In genomic region chr1:59233444-59233843, GRCh38 we compare ENCODE assay signal across 28 cellular contexts.
"Had no signal": no experiment of that assay in that cellular context is flagged by ENCODE, and none has a peak within 500 bp of the region (broad histone marks: within the 10 kb centered on the region; RNA-seq: fewer than 3 reads in every experiment).

No MANE protein-coding gene starts in this region.

- H3K27ac ChIP-seq: stomach, suprapubic skin, testis, thoracic aorta, thyroid gland, tibial artery, tibial nerve, transverse colon, upper lobe of left lung, upper lobe of right lung, uterus, vagina had no signal

- H3K4me3 Mint-ChIP-seq: stimulated activated effector memory CD8-positive, alpha-beta T cell treated with anti-CD3 and anti-CD28 coated beads, Interleukin-12 subunit alpha, Interleukin-12 subunit beta, amount 100 ng/mL, for 72 hours; stimulated activated memory B cell treated with anti-CD40 and anti-IgM and Interleukin-4, amounts not matched to agents 10 μg/mL and 1 μg/mL and 100 μg/mL, for 72 hours; stimulated activated naive B cell treated with anti-CD40 and anti-IgM and Interleukin-4, amounts not matched to agents 10 μg/mL and 1 μg/mL and 100 μg/mL, for 72 hours; type B pancreatic cell had no signal

- H3K36me3 ChIP-seq: stomach, suprapubic skin, thoracic aorta, thyroid gland, tibial artery, tibial nerve, transverse colon, upper lobe of left lung, upper lobe of right lung, uterus, vagina had no signal

- DNase-seq: stimulated activated CD4-positive, alpha-beta T cell treated with anti-CD3 and anti-CD28 coated beads, Interleukin-2, amount 100 ng/mL, for 24 hours; stimulated activated CD4-positive, alpha-beta T cell treated with anti-CD3 and anti-CD28 coated beads, Interleukin-2, amount 100 ng/mL, for 48 hours; stimulated activated CD4-positive, alpha-beta T cell treated with anti-CD3 and anti-CD28 coated beads, Interleukin-4, amount 100 ng/mL, for 1 hour; stimulated activated CD4-positive, alpha-beta T cell treated with anti-CD3 and anti-CD28 coated beads, Interleukin-4, amount 100 ng/mL, for 24 hours; stimulated activated CD4-positive, alpha-beta T cell treated with anti-CD3 and anti-CD28 coated beads, Interleukin-4, amount 100 ng/mL, for 4 hours; stimulated activated CD8-positive, alpha-beta memory T cell treated with anti-CD3 and anti-CD28 coated beads, Interleukin-4, amount 100 ng/mL, for 48 hours; stimulated activated naive B cell treated with anti-CD40 and anti-IgM and Interleukin-4, amounts not matched to agents 10 μg/mL and 1 μg/mL and 100 μg/mL, for 72 hours; stimulated activated naive CD4-positive, alpha-beta T cell; stimulated activated naive CD4-positive, alpha-beta T cell treated with Interleukin-2 at 50 U/mL for 16 hours; stimulated activated naive CD8-positive, alpha-beta T cell treated with anti-CD3 and anti-CD28 coated beads, Interleukin-15, Interleukin-2, amounts not matched to agents 100 U/mL and 50 U/mL, for 24 hours; stomach; substantia nigra; testis; thyroid gland; tibial artery; transverse colon; trophoblast cell; upper lobe of left lung; upper lobe of right lung; uterus had no signal

- H3K4me1 Mint-ChIP-seq: stimulated activated effector memory CD8-positive, alpha-beta T cell treated with anti-CD3 and anti-CD28 coated beads, Interleukin-12 subunit alpha, Interleukin-12 subunit beta, amount 100 ng/mL, for 72 hours had no signal

- H3K27me3 ChIP-seq: stomach, suprapubic skin, testis, thyroid gland, tibial artery, tibial nerve, transverse colon, upper lobe of left lung, upper lobe of right lung, uterus, vagina had no signal

- H3K9me3 Mint-ChIP-seq: stimulated activated effector memory CD8-positive, alpha-beta T cell treated with anti-CD3 and anti-CD28 coated beads, Interleukin-12 subunit alpha, Interleukin-12 subunit beta, amount 100 ng/mL, for 72 hours; stimulated activated memory B cell treated with anti-CD40 and anti-IgM and Interleukin-4, amounts not matched to agents 10 μg/mL and 1 μg/mL and 100 μg/mL, for 72 hours; type B pancreatic cell had no signal

- H3K27ac Mint-ChIP-seq: stimulated activated effector memory CD8-positive, alpha-beta T cell treated with anti-CD3 and anti-CD28 coated beads, Interleukin-12 subunit alpha, Interleukin-12 subunit beta, amount 100 ng/mL, for 72 hours; stimulated activated memory B cell treated with anti-CD40 and anti-IgM and Interleukin-4, amounts not matched to agents 10 μg/mL and 1 μg/mL and 100 μg/mL, for 72 hours; stimulated activated naive B cell treated with anti-CD40 and anti-IgM and Interleukin-4, amounts not matched to agents 10 μg/mL and 1 μg/mL and 100 μg/mL, for 72 hours; type B pancreatic cell had no signal

- ATAC-seq: stimulated activated effector memory CD8-positive, alpha-beta T cell treated with anti-CD3 and anti-CD28 coated beads, Interleukin-12 subunit alpha, Interleukin-12 subunit beta, amount 100 ng/mL, for 72 hours; stimulated activated memory B cell treated with anti-CD40 and anti-IgM and Interleukin-4, amounts not matched to agents 10 μg/mL and 1 μg/mL and 100 μg/mL, for 72 hours; stimulated activated naive B cell treated with anti-CD40 and anti-IgM and Interleukin-4, amounts not matched to agents 10 μg/mL and 1 μg/mL and 100 μg/mL, for 72 hours; stimulated activated naive CD8-positive, alpha-beta T cell treated with anti-CD3 and anti-CD28 coated beads, Interleukin-15, Interleukin-2, amounts not matched to agents 100 U/mL and 50 U/mL, for 24 hours; upper lobe of right lung had no signal

- H3K4me3 ChIP-seq: stomach, suprapubic skin, testis, thoracic aorta, thyroid gland, tibial artery, tibial nerve, transverse colon, upper lobe of left lung, upper lobe of right lung, uterus, vagina had no signal

- H3K27me3 Mint-ChIP-seq: stimulated activated memory B cell treated with anti-CD40 and anti-IgM and Interleukin-4, amounts not matched to agents 10 μg/mL and 1 μg/mL and 100 μg/mL, for 72 hours; stimulated activated naive B cell treated with anti-CD40 and anti-IgM and Interleukin-4, amounts not matched to agents 10 μg/mL and 1 μg/mL and 100 μg/mL, for 72 hours; type B pancreatic cell had no signal

- H3K36me3 Mint-ChIP-seq: stimulated activated effector memory CD8-positive, alpha-beta T cell treated with anti-CD3 and anti-CD28 coated beads, Interleukin-12 subunit alpha, Interleukin-12 subunit beta, amount 100 ng/mL, for 72 hours; stimulated activated memory B cell treated with anti-CD40 and anti-IgM and Interleukin-4, amounts not matched to agents 10 μg/mL and 1 μg/mL and 100 μg/mL, for 72 hours; type B pancreatic cell had no signal

- H3K9me3 ChIP-seq: stomach, suprapubic skin, testis, thoracic aorta, thyroid gland, tibial artery, tibial nerve, transverse colon, upper lobe of left lung, upper lobe of right lung, uterus, vagina had no signal

- FAIRE-seq: urothelium cell line had no signal

- H3K4me1 ChIP-seq: testis, upper lobe of right lung, uterus had no signal
